Comparison of ENCODE assay signal across 1 cellular context in genomic region chr3:138950701-138951100, GRCh38.
TF ChIP-seq lines count a peak whose summit lies in the region.

No MANE protein-coding gene starts in this region.

TF ChIP-seq in HepG2, 621 proteins besides CTCF, POLR2A, EP300 and RAD21:
- TF ChIP-seq ZNF775 (CRISPR knock-in tag; IDR thresholded peaks at IDR 0.05; ENCODE audit: borderline replicate concordance) (0 out of 2 replicates have a peak, but pooled peaks have one; percentile 40), NR2F2 (IDR thresholded peaks at IDR 0.05; ENCODE audit: borderline replicate concordance, low read depth) (no peak), DNMT1 (CRISPR knock-in tag; IDR thresholded peaks at IDR 0.05) (0 out of 2 replicates have a peak, but pooled peaks have one; percentile 31)
